In genomic region chr20:17682103-17682888, GRCh38 we compare ENCODE assay signal across 8 cellular contexts.
A peak's percentile ranks its signal among the peaks of the same experiment; 100 is the strongest.
DNase-seq lines count a peak whose midpoint lies in the region; ATAC-seq and TF ChIP-seq lines count a peak whose summit lies in the region.

RRBP1 (minus strand) TSS chr20:17682242; CDS start chr20:17660507, 21,735 bp downstream.

- peak; percentile 91 for ATAC-seq in GM19023 (IDR thresholded peaks at IDR 0.05; ENCODE audit: unreplicated experiment)
- peak; percentile 85 for ATAC-seq in HG03280 (IDR thresholded peaks at IDR 0.05; ENCODE audit: unreplicated experiment)

- peak; percentile 98 for DNase-seq in AG10803 (ENCODE audit: low read depth)
- DNase-seq in NCI-H345 (lab: John Stamatoyannopoulos, UW), result peak; percentile 99
- peak; percentile 91 to 95 (median 94) for DNase-seq in activated CD4-positive, CD25-positive, alpha-beta regulatory T cell (lab: John Stamatoyannopoulos, UW)
- peak; percentile 98 for DNase-seq in central memory CD4-positive, alpha-beta T cell
- peak; percentile 93 for DNase-seq in inferior parietal cortex (ENCODE audit: extremely low spot score)
- peak; percentile 91 to 94 for DNase-seq in stimulated activated CD4-positive, alpha-beta T cell treated with anti-CD3 and anti-CD28 coated beads, Interleukin-12 subunit alpha, Interleukin-12 subunit beta, amount 100 ng/mL, for 24 hours (ENCODE audit: low read depth in 2 of 2)

- H3K4me3 ChIP-seq in AG10803 (ENCODE audit: low read length), result peak within 1 kb of the TSS; percentile 80

- peak; percentile 73 for TF ChIP-seq CTCF in AG10803 (conservative IDR thresholded peaks at IDR 0.05; ENCODE audit: low read length)

Comparison
In these comparisons a context has a peak if more than half of its experiments do, and no peak if none do; other contexts are left out.
1. Peak in every context shown above with its lines: DNase-seq, ATAC-seq and H3K4me3 ChIP-seq.